ENCODE assay signal across 31 cellular contexts in the genomic region with DNA sequence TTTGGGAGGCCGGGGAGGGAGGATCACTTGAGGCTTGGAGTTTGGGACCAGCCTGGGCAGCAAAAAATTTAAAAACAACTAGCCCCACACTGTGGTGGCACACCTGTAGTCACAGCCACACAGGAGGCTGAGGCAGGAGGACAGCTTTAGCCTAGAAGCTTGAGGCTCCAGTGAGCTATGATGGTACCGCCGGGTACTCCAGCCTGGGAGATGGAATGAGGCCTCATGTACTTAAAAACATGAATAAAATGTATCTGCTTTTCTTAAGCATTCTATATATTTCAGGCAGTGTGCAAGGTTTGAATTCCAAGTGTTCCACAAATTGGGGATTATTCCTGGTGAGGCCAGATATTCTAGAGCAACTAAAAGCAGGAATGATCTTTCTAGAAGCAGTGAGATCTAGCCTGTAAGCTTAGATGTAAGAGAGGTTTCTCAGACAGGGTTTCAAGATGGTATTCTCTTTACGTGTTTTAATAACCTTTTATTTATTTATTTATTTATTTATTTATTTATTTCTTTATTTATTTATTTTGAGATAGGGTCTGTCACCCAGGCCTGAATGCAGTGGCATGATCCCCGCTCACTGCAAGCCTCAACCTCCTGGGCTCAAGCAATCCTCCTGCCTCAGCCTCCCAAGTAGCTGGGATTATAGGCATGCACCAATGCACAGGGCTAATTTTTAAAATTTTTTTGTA.
"Had no signal": no experiment of that assay in that cellular context is flagged by ENCODE, and none has a peak within 500 bp of the region (broad histone marks: within the 10 kb centered on the region; RNA-seq: fewer than 3 reads in every experiment).

No MANE protein-coding gene starts in this region.

- ATAC-seq: activated naive CD4-positive, alpha-beta T cell treated with anti-CD3 and anti-CD28 coated beads, Interleukin-2, amount 50 U/mL, for 72 hours; activated T-cell treated with anti-CD3 and anti-CD28 coated beads, Interleukin-2, amount 50 U/mL, for 72 hours; T-helper 17 cell had no signal

- H3K27ac Mint-ChIP-seq: activated CD4-positive, alpha-beta memory T cell treated with anti-CD3 and anti-CD28 coated beads, Interleukin-2, amount 10 ng/mL, durations not matched to agents 7 days and 5 days; activated naive CD4-positive, alpha-beta T cell treated with anti-CD3 and anti-CD28 coated beads, Interleukin-2, amount 10 ng/mL, durations not matched to agents 7 days and 5 days; activated naive CD4-positive, alpha-beta T cell treated with anti-CD3 and anti-CD28 coated beads, Interleukin-2, amount 50 U/mL, for 72 hours; activated naive CD8-positive, alpha-beta T cell treated with anti-CD3 and anti-CD28 coated beads, Interleukin-2, amount 10 ng/mL, durations not matched to agents 7 days and 5 days; activated T-cell treated with anti-CD3 and anti-CD28 coated beads, Interleukin-2, amount 50 U/mL, for 24 hours; activated T-cell treated with anti-CD3 and anti-CD28 coated beads, Interleukin-2, amount 50 U/mL, for 72 hours; brain; T-helper 17 cell; T-helper 2 cell treated with Interferon-gamma antibody and Interleukin-4, amounts not matched to agents 5 μg/mL and 100 μg/mL, for 36 hours had no signal

- H3K9me3 ChIP-seq: ascending aorta, breast epithelium, colonic mucosa, esophagus squamous epithelium had no signal

- FAIRE-seq: endometrium, endothelial cell of umbilical vein, frontal cortex had no signal

- H3K4me3 Mint-ChIP-seq: activated CD4-positive, alpha-beta memory T cell treated with anti-CD3 and anti-CD28 coated beads, Interleukin-2, amount 10 ng/mL, durations not matched to agents 7 days and 5 days; activated naive CD4-positive, alpha-beta T cell treated with anti-CD3 and anti-CD28 coated beads, Interleukin-2, amount 10 ng/mL, durations not matched to agents 7 days and 5 days; activated naive CD8-positive, alpha-beta T cell treated with anti-CD3 and anti-CD28 coated beads, Interleukin-2, amount 10 ng/mL, durations not matched to agents 7 days and 5 days; activated T-cell treated with anti-CD3 and anti-CD28 coated beads, Interleukin-2, amount 50 U/mL, for 24 hours; activated T-cell treated with anti-CD3 and anti-CD28 coated beads, Interleukin-2, amount 50 U/mL, for 72 hours; T-helper 17 cell; T-helper 2 cell treated with Interferon-gamma antibody and Interleukin-4, amounts not matched to agents 5 μg/mL and 100 μg/mL, for 36 hours had no signal

- DNase-seq: activated CD4-positive, alpha-beta memory T cell treated with anti-CD3 and anti-CD28 coated beads, Interleukin-2, amount 10 ng/mL, durations not matched to agents 7 days and 5 days; activated CD4-positive, alpha-beta T cell treated with anti-CD3 and anti-CD28 coated beads for 4 hours; activated CD4-positive, CD25-positive, alpha-beta regulatory T cell; activated CD4-positive, CD25-positive, alpha-beta regulatory T cell treated with anti-CD3 and anti-CD28 coated beads, Interleukin-2, amount 50 U/mL, for 72 hours; activated CD8-positive, alpha-beta memory T cell treated with anti-CD3 and anti-CD28 coated beads, Interleukin-2, amount 50 U/mL, for 48 hours; activated gamma-delta T cell; activated naive CD4-positive, alpha-beta T cell; activated naive CD4-positive, alpha-beta T cell treated with anti-CD3 and anti-CD28 coated beads, Interleukin-2, amount 10 ng/mL, durations not matched to agents 7 days and 5 days; activated naive CD8-positive, alpha-beta T cell treated with anti-CD3 and anti-CD28 coated beads, Interleukin-2, amount 10 ng/mL, durations not matched to agents 7 days and 5 days; activated T-cell treated with anti-CD3 and anti-CD28 coated beads for 4 hours; activated T-cell treated with anti-CD3 and anti-CD28 coated beads, Interleukin-2, amount 50 U/mL, for 24 hours; activated T-cell treated with anti-CD3 and anti-CD28 coated beads, Interleukin-2, amount 50 U/mL, for 72 hours; central memory CD4-positive, alpha-beta T cell; cerebellar nuclear complex; colonic mucosa; effector CD8-positive, alpha-beta T cell; esophagus squamous epithelium; head of caudate nucleus; T-helper 1 cell; T-helper 17 cell; T1000 had no signal

- H3K27me3 Mint-ChIP-seq: activated CD4-positive, alpha-beta memory T cell treated with anti-CD3 and anti-CD28 coated beads, Interleukin-2, amount 10 ng/mL, durations not matched to agents 7 days and 5 days; activated naive CD4-positive, alpha-beta T cell treated with anti-CD3 and anti-CD28 coated beads, Interleukin-2, amount 10 ng/mL, durations not matched to agents 7 days and 5 days; activated naive CD8-positive, alpha-beta T cell treated with anti-CD3 and anti-CD28 coated beads, Interleukin-2, amount 10 ng/mL, durations not matched to agents 7 days and 5 days; activated T-cell treated with anti-CD3 and anti-CD28 coated beads, Interleukin-2, amount 50 U/mL, for 24 hours; T-helper 17 cell had no signal

- H3K4me1 ChIP-seq: breast epithelium had no signal

- H3K9me3 Mint-ChIP-seq: activated CD4-positive, alpha-beta memory T cell treated with anti-CD3 and anti-CD28 coated beads, Interleukin-2, amount 10 ng/mL, durations not matched to agents 7 days and 5 days; activated naive CD4-positive, alpha-beta T cell treated with anti-CD3 and anti-CD28 coated beads, Interleukin-2, amount 10 ng/mL, durations not matched to agents 7 days and 5 days; activated naive CD4-positive, alpha-beta T cell treated with anti-CD3 and anti-CD28 coated beads, Interleukin-2, amount 50 U/mL, for 72 hours; activated naive CD8-positive, alpha-beta T cell treated with anti-CD3 and anti-CD28 coated beads, Interleukin-2, amount 10 ng/mL, durations not matched to agents 7 days and 5 days; activated T-cell treated with anti-CD3 and anti-CD28 coated beads, Interleukin-2, amount 50 U/mL, for 24 hours; activated T-cell treated with anti-CD3 and anti-CD28 coated beads, Interleukin-2, amount 50 U/mL, for 72 hours; T-helper 2 cell treated with Interferon-gamma antibody and Interleukin-4, amounts not matched to agents 5 μg/mL and 100 μg/mL, for 36 hours had no signal

- H3K4me3 ChIP-seq: ascending aorta, breast epithelium, cardiac muscle cell, colonic mucosa, esophagus squamous epithelium had no signal

- H3K27ac ChIP-seq: ascending aorta, breast epithelium, cardiac muscle cell, colonic mucosa, epithelial cell of prostate, esophagus squamous epithelium had no signal
